ENCODE assay signal across 9 cellular contexts in genomic region chr10:13717571-13717935, GRCh38.
A peak's percentile ranks its signal among the peaks of the same experiment; 100 is the strongest.
DNase-seq lines count a peak whose midpoint lies in the region; ATAC-seq, FAIRE-seq and TF ChIP-seq lines count a peak whose summit lies in the region.
"Had no signal": no experiment of that assay in that cellular context is flagged by ENCODE, and none has a peak within 500 bp of the region (broad histone marks: within the 10 kb centered on the region; RNA-seq: fewer than 3 reads in every experiment).

No MANE protein-coding gene starts in this region.

- no peak for TF ChIP-seq RAD21 in SK-N-SH (IDR thresholded peaks at IDR 0.05; ENCODE audit: low read length)

- ATAC-seq in SK-N-SH treated with all-trans-retinoic acid at 6 μM for 48 hours: no peak
- ATAC-seq in activated naive CD8-positive, alpha-beta T cell treated with anti-CD3 and anti-CD28 coated beads, Interleukin-2, amount 50 U/mL, for 24 hours: no peak
- ATAC-seq in stimulated activated naive B cell treated with anti-CD40 and anti-IgM and Interleukin-4, amounts not matched to agents 10 μg/mL and 1 μg/mL and 100 μg/mL, for 72 hours (replicated peaks): no peak

- peaks cover 3 to 15% of the 10 kb centered on the region in 2 experiments for H3K36me3 ChIP-seq in SK-N-SH (replicated peaks in 1 of 2; ENCODE audit: control insufficient read depth in 1 of 2, insufficient read depth in 2 of 2, low read length in 1 of 2)
- H3K36me3 ChIP-seq in kidney (ENCODE audit: control insufficient read depth in 1 of 2, insufficient read depth in 2 of 2, low read length in 2 of 2): no peaks in the 10 kb centered on the region

- no peak for DNase-seq in SK-N-SH
- no peak for DNase-seq in activated naive CD8-positive, alpha-beta T cell treated with anti-CD3 and anti-CD28 coated beads, Interleukin-2, amount 50 U/mL, for 24 hours
- DNase-seq in kidney: no peak
- DNase-seq in stimulated activated naive B cell treated with anti-CD40 and anti-IgM and Interleukin-4, amounts not matched to agents 10 μg/mL and 1 μg/mL and 100 μg/mL, for 72 hours: no peak
- DNase-seq in superior temporal gyrus (ENCODE audit: extremely low spot score): no peak
- no peak for DNase-seq in ecto neural progenitor cell (ENCODE audit: low spot score)
- DNase-seq in HUDEP-2 (lab: John Stamatoyannopoulos, UW; ENCODE audit: unreplicated experiment in 76 of 76): no peak

- POLR2A ChIA-PET in SK-N-SH (lab: Yijun Ruan, JAX): no interaction called here

- H3K27ac Mint-ChIP-seq in activated naive CD8-positive, alpha-beta T cell treated with anti-CD3 and anti-CD28 coated beads, Interleukin-2, amount 50 U/mL, for 24 hours: no peak overlapping the region
- H3K27ac Mint-ChIP-seq in stimulated activated naive B cell treated with anti-CD40 and anti-IgM and Interleukin-4, amounts not matched to agents 10 μg/mL and 1 μg/mL and 100 μg/mL, for 72 hours: no peak overlapping the region

- H3K36me3 Mint-ChIP-seq in activated naive CD8-positive, alpha-beta T cell treated with anti-CD3 and anti-CD28 coated beads, Interleukin-2, amount 50 U/mL, for 24 hours (ENCODE audit: low read depth): no peaks in the 10 kb centered on the region
- no peaks in the 10 kb centered on the region for H3K36me3 Mint-ChIP-seq in stimulated activated naive B cell treated with anti-CD40 and anti-IgM and Interleukin-4, amounts not matched to agents 10 μg/mL and 1 μg/mL and 100 μg/mL, for 72 hours

- H3K9ac ChIP-seq in SK-N-SH (no peak overlapping the region), kidney (ENCODE audit: low read length in 2 of 2) (peak overlapping the region in 1 of 2 donors; percentile 61)

- H3K4me3 Mint-ChIP-seq in activated naive CD8-positive, alpha-beta T cell treated with anti-CD3 and anti-CD28 coated beads, Interleukin-2, amount 50 U/mL, for 24 hours: peak overlapping the region; percentile 38
- H3K4me3 Mint-ChIP-seq in stimulated activated naive B cell treated with anti-CD40 and anti-IgM and Interleukin-4, amounts not matched to agents 10 μg/mL and 1 μg/mL and 100 μg/mL, for 72 hours: peak overlapping the region; percentile 50 to 75

- H3K9me3 Mint-ChIP-seq in activated naive CD8-positive, alpha-beta T cell treated with anti-CD3 and anti-CD28 coated beads, Interleukin-2, amount 50 U/mL, for 24 hours: no peaks in the 10 kb centered on the region
- H3K9me3 Mint-ChIP-seq in stimulated activated naive B cell treated with anti-CD40 and anti-IgM and Interleukin-4, amounts not matched to agents 10 μg/mL and 1 μg/mL and 100 μg/mL, for 72 hours: peaks cover 2 to 6% of the 10 kb centered on the region in 2 donors

- intact Hi-C loops in kidney (cut with DNase I): no loop called here

- 0 out of 2 replicates have a peak, but pooled peaks cover 3% of the 10 kb centered on the region for H3K79me2 ChIP-seq in SK-N-SH (ENCODE audit: insufficient read depth)

- no peak overlapping the region; the same call in 1 of the 2 replicates for H3K4me2 ChIP-seq in SK-N-SH
- H3K4me2 ChIP-seq: A549 had no signal

- no peak for FAIRE-seq in kidney (lab: Jason Lieb, UNC)
- FAIRE-seq: A549 had no signal

- no peaks in the 10 kb centered on the region for H3K27me3 Mint-ChIP-seq in activated naive CD8-positive, alpha-beta T cell treated with anti-CD3 and anti-CD28 coated beads, Interleukin-2, amount 50 U/mL, for 24 hours
- peaks cover 0 to 5% of the 10 kb centered on the region in 2 donors for H3K27me3 Mint-ChIP-seq in stimulated activated naive B cell treated with anti-CD40 and anti-IgM and Interleukin-4, amounts not matched to agents 10 μg/mL and 1 μg/mL and 100 μg/mL, for 72 hours

- no peak for TF ChIP-seq EP300 in SK-N-SH (IDR thresholded peaks at IDR 0.05; ENCODE audit: borderline replicate concordance in 1 of 2, low read depth in 1 of 2, low read length in 1 of 2)

- peak overlapping the region; percentile 31 to 96; a peak in 3 of 4 replicates for H3K27ac ChIP-seq in SK-N-SH (ENCODE audit: low read depth in 2 of 2, low read length in 1 of 2)
- peak overlapping the region; percentile 74 to 88 for H3K27ac ChIP-seq in kidney (ENCODE audit: low read depth in 2 of 2, low read length in 2 of 2)
- H3K27ac ChIP-seq: A549 had no signal

- H3F3A ChIP-seq in SK-N-SH (replicated peaks; ENCODE audit: insufficient read depth): peaks cover 63% of the 10 kb centered on the region

- H3K4me3 ChIP-seq in SK-N-SH (ENCODE audit: low read depth in 2 of 2, low read length in 1 of 2) (no peak overlapping the region), kidney (ENCODE audit: low read length in 2 of 2) (peak overlapping the region; percentile 59 to 65)
- H3K4me3 ChIP-seq: A549 had no signal

- H3K4me1 ChIP-seq in SK-N-SH (ENCODE audit: control insufficient read depth in 1 of 2, insufficient read depth in 2 of 2, low read depth in 1 of 2, low read length in 1 of 2) (peaks cover 12 to 35% of the 10 kb centered on the region in 2 experiments), kidney (ENCODE audit: control insufficient read depth in 1 of 2, insufficient read depth in 1 of 2, low read depth in 1 of 2, low read length in 2 of 2) (peaks cover 23 to 32% of the 10 kb centered on the region in 2 donors)

- 86% methylated on average over 8 of the region's 8 CpGs for WGBS in SK-N-SH (ENCODE audit: low lambda C conversion rate)

- no peaks in the 10 kb centered on the region for H3K9me2 ChIP-seq in SK-N-SH

- no peak overlapping the region for H2AFZ ChIP-seq in SK-N-SH (ENCODE audit: low read depth)

- CTCF ChIA-PET in SK-N-SH (lab: Yijun Ruan, JAX): interaction anchor here (0.6 to 1.2 kb wide), 2 partner anchors 58 to 60 kb away, joined by 3 read pairs; no protein-coding TSS in a partner anchor

- no peaks in the 10 kb centered on the region for H4K20me1 ChIP-seq in SK-N-SH (ENCODE audit: insufficient read depth)

- no peaks in the 10 kb centered on the region for H3K9me3 ChIP-seq in SK-N-SH
- no peaks in the 10 kb centered on the region for H3K9me3 ChIP-seq in kidney (ENCODE audit: control insufficient read depth in 1 of 2, low read length in 2 of 2)
- H3K9me3 ChIP-seq: A549 had no signal

- peaks cover 25% of the 10 kb centered on the region for H3K4me1 Mint-ChIP-seq in activated naive CD8-positive, alpha-beta T cell treated with anti-CD3 and anti-CD28 coated beads, Interleukin-2, amount 50 U/mL, for 24 hours
- peaks cover 23 to 38% of the 10 kb centered on the region in 2 donors for H3K4me1 Mint-ChIP-seq in stimulated activated naive B cell treated with anti-CD40 and anti-IgM and Interleukin-4, amounts not matched to agents 10 μg/mL and 1 μg/mL and 100 μg/mL, for 72 hours

- no peak for TF ChIP-seq CTCF in SK-N-SH (IDR thresholded peaks at IDR 0.05)
- no peak for TF ChIP-seq CTCF in kidney (IDR thresholded peaks at IDR 0.05; ENCODE audit: borderline replicate concordance, extremely low read depth, insufficient read depth)

- H3K27me3 ChIP-seq in SK-N-SH (ENCODE audit: insufficient read depth): no peaks in the 10 kb centered on the region

TF ChIP-seq in SK-N-SH, 30 proteins besides CTCF, POLR2A, EP300 and RAD21 (continues in another document):
- TF ChIP-seq USF2 (IDR thresholded peaks at IDR 0.05; ENCODE audit: borderline replicate concordance, low read depth, low read length) (no peak), MXI1 (IDR thresholded peaks at IDR 0.05; ENCODE audit: low read depth, low read length) (no peak)

TF ChIP-seq in SK-N-SH treated with all-trans-retinoic acid at 6 μM for 48 hours, 23 proteins besides CTCF, POLR2A, EP300 and RAD21:
- no peak for TF ChIP-seq ESRRG (CRISPR knock-in tag; IDR thresholded peaks at IDR 0.05)

Comparison
In these comparisons a context has a peak if more than half of its experiments do, and no peak if none do; other contexts are left out.
1. H3K4me3 ChIP-seq: peak in kidney (2 of 2); none in SK-N-SH (0 of 2).